ENCODE assay signal across 8 cellular contexts in genomic region chr6:33430991-33431879, GRCh38. TPM values are rescaled to one million over a fixed set of nuclear protein-coding genes. Genes with fewer than 3 reads are reported as not detected.
A peak's percentile ranks its signal among the peaks of the same experiment; 100 is the strongest.
DNase-seq lines count a peak whose midpoint lies in the region; ATAC-seq and TF ChIP-seq lines count a peak whose summit lies in the region.

No MANE protein-coding gene starts in this region.

- peak overlapping the region; percentile 87 for H3K27ac Mint-ChIP-seq in activated CD4-positive, alpha-beta memory T cell treated with anti-CD3 and anti-CD28 coated beads for 36 hours
- H3K27ac Mint-ChIP-seq in effector memory CD8-positive, alpha-beta T cell = peak overlapping the region; percentile 95 to 100
- peak overlapping the region; percentile 56 to 98 (median 96) for H3K27ac Mint-ChIP-seq in naive B cell
- H3K27ac Mint-ChIP-seq in stimulated activated naive CD8-positive, alpha-beta T cell treated with anti-CD3 and anti-CD28 coated beads, Interleukin-15, Interleukin-2, amounts not matched to agents 100 ng/mL and 50 ng/mL, for 24 hours = peak overlapping the region; percentile 69

- intact Hi-C loops in activated CD4-positive, alpha-beta memory T cell treated with anti-CD3 and anti-CD28 coated beads for 36 hours (cut with micrococcal nuclease) = loop anchor here (2.0 kb wide), 1 partner anchor 24 kb away; the partner anchor contains the start of gene ZBTB9

- no peaks in the 10 kb centered on the region for H3K27me3 Mint-ChIP-seq in activated CD4-positive, alpha-beta memory T cell treated with anti-CD3 and anti-CD28 coated beads for 36 hours
- H3K27me3 Mint-ChIP-seq in effector memory CD8-positive, alpha-beta T cell = no peaks in the 10 kb centered on the region
- no peaks in the 10 kb centered on the region for H3K27me3 Mint-ChIP-seq in naive B cell
- H3K27me3 Mint-ChIP-seq in stimulated activated naive CD8-positive, alpha-beta T cell treated with anti-CD3 and anti-CD28 coated beads, Interleukin-15, Interleukin-2, amounts not matched to agents 100 ng/mL and 50 ng/mL, for 24 hours = no peaks in the 10 kb centered on the region

- no peaks in the 10 kb centered on the region for H3K9me3 Mint-ChIP-seq in activated CD4-positive, alpha-beta memory T cell treated with anti-CD3 and anti-CD28 coated beads for 36 hours
- H3K9me3 Mint-ChIP-seq in effector memory CD8-positive, alpha-beta T cell = no peaks in the 10 kb centered on the region
- peaks cover 0 to 1% (median 0%) of the 10 kb centered on the region in 7 donors for H3K9me3 Mint-ChIP-seq in naive B cell
- H3K9me3 Mint-ChIP-seq in stimulated activated naive CD8-positive, alpha-beta T cell treated with anti-CD3 and anti-CD28 coated beads, Interleukin-15, Interleukin-2, amounts not matched to agents 100 ng/mL and 50 ng/mL, for 24 hours = no peaks in the 10 kb centered on the region

- CTCF ChIA-PET in AG04450 (lab: Charles Lee) = interaction anchor here (0.6 to 1.8 kb wide), 3 partner anchors 13 to 40 kb away, joined by 3 to 7 read pairs (median 3); partner anchors contain the start of genes CUTA and PHF1
- CTCF ChIA-PET in activated CD4-positive, alpha-beta memory T cell treated with anti-CD3 and anti-CD28 coated beads for 36 hours (lab: Charles Lee) = interaction anchor here (0.8 to 2.7 kb wide), 6 partner anchors 9 to 176 kb away, joined by 3 to 10 read pairs (median 6); partner anchors contain the start of genes BAK1, CUTA and ZBTB9

- no peaks in the 10 kb centered on the region for H3K9me3 ChIP-seq in AG04450 (ENCODE audit: control insufficient read depth, insufficient read depth, low read length)

- no peak for DNase-seq in AG04450 (ENCODE audit: low read depth, low spot score)
- DNase-seq in NCI-H345 (lab: John Stamatoyannopoulos, UW) = peak; percentile 63
- DNase-seq in activated CD4-positive, alpha-beta memory T cell treated with anti-CD3 and anti-CD28 coated beads for 36 hours = peak; percentile 88
- peak; percentile 82 to 87 (median 83) for DNase-seq in effector memory CD8-positive, alpha-beta T cell
- peak; percentile 81 for DNase-seq in naive B cell

- POLR2A ChIA-PET in AG04450 (lab: Yijun Ruan, JAX) = interaction anchor here (0.6 to 1.7 kb wide), 5 partner anchors 9 to 1055 kb away, joined by 3 to 6 read pairs (median 4); partner anchors contain the start of genes RPS18 and VPS52
- POLR2A ChIA-PET in activated CD4-positive, alpha-beta memory T cell treated with anti-CD3 and anti-CD28 coated beads for 36 hours (lab: Charles Lee) = interaction anchor here (1.0 to 2.9 kb wide), 2 partner anchors 23 to 154 kb away, joined by 3 to 13 read pairs; partner anchors contain the start of genes B3GALT4 and ZBTB9

- H3K4me1 Mint-ChIP-seq in activated CD4-positive, alpha-beta memory T cell treated with anti-CD3 and anti-CD28 coated beads for 36 hours (ENCODE audit: low read depth) = peaks cover 52% of the 10 kb centered on the region
- peaks cover 54 to 69% of the 10 kb centered on the region in 2 donors for H3K4me1 Mint-ChIP-seq in effector memory CD8-positive, alpha-beta T cell (ENCODE audit: low read depth in 2 of 2)
- peaks cover 75 to 84% (median 83%) of the 10 kb centered on the region in 3 donors for H3K4me1 Mint-ChIP-seq in naive B cell
- H3K4me1 Mint-ChIP-seq in stimulated activated naive CD8-positive, alpha-beta T cell treated with anti-CD3 and anti-CD28 coated beads, Interleukin-15, Interleukin-2, amounts not matched to agents 100 ng/mL and 50 ng/mL, for 24 hours (ENCODE audit: low read depth) = peaks cover 67% of the 10 kb centered on the region

- H3K36me3 Mint-ChIP-seq in activated CD4-positive, alpha-beta memory T cell treated with anti-CD3 and anti-CD28 coated beads for 36 hours = peaks cover 11% of the 10 kb centered on the region
- peaks cover 49% of the 10 kb centered on the region for H3K36me3 Mint-ChIP-seq in effector memory CD8-positive, alpha-beta T cell (ENCODE audit: insufficient read depth)
- H3K36me3 Mint-ChIP-seq in naive B cell = no peaks in the 10 kb centered on the region
- peaks cover 24% of the 10 kb centered on the region for H3K36me3 Mint-ChIP-seq in stimulated activated naive CD8-positive, alpha-beta T cell treated with anti-CD3 and anti-CD28 coated beads, Interleukin-15, Interleukin-2, amounts not matched to agents 100 ng/mL and 50 ng/mL, for 24 hours (ENCODE audit: low read depth)

- H3K27ac ChIP-seq in AG04450 (ENCODE audit: low read depth, low read length) = no peak overlapping the region

- TF ChIP-seq CTCF in AG04450 (IDR thresholded peaks at IDR 0.05; ENCODE audit: low read depth, low read length) = no peak

- ATAC-seq in GM18868 (IDR thresholded peaks at IDR 0.05; ENCODE audit: unreplicated experiment) = peak; percentile 57
- peak; percentile 62 for ATAC-seq in effector memory CD8-positive, alpha-beta T cell (replicated peaks)
- peak; percentile 58 to 60 for ATAC-seq in naive B cell (ENCODE audit: low read depth in 2 of 2)
- ATAC-seq in GM19328 (IDR thresholded peaks at IDR 0.05; ENCODE audit: unreplicated experiment) = no peak

- peak overlapping the region; percentile 26 for H3K4me3 Mint-ChIP-seq in activated CD4-positive, alpha-beta memory T cell treated with anti-CD3 and anti-CD28 coated beads for 36 hours
- H3K4me3 Mint-ChIP-seq in effector memory CD8-positive, alpha-beta T cell = peak overlapping the region; percentile 98 to 99
- peak overlapping the region; percentile 86 to 97 (median 90) for H3K4me3 Mint-ChIP-seq in naive B cell
- peak overlapping the region; percentile 94 for H3K4me3 Mint-ChIP-seq in stimulated activated naive CD8-positive, alpha-beta T cell treated with anti-CD3 and anti-CD28 coated beads, Interleukin-15, Interleukin-2, amounts not matched to agents 100 ng/mL and 50 ng/mL, for 24 hours

- H3K4me3 ChIP-seq in AG04450 (ENCODE audit: low read depth, low read length) = peak overlapping the region; percentile 25; the same call in 1 of the 2 replicates

- H3K27me3 ChIP-seq in AG04450 (ENCODE audit: control insufficient read depth, insufficient read depth, low read length) = no peaks in the 10 kb centered on the region

RNA-seq across cellular contexts. Expression of gene SYNGAP1, which starts 11.4 kb away (rescaled TPM):
- 5.3 and 6.5 TPM in 2 replicates for polyA plus RNA-seq in AG04450 (2011; rRNA removed)
- 7.9 and 9.1 TPM in 2 replicates for polyA minus RNA-seq in AG04450 (2011; rRNA and poly(A)+ RNA removed)
- 10 to 100 TPM; 34.3 to 35.8 TPM for total RNA-seq in activated CD4-positive, alpha-beta memory T cell treated with anti-CD3 and anti-CD28 coated beads for 36 hours
- 1 to 10 TPM in 1 of 6 donors, under 1 TPM in 4, not detected in 1; 0.25 to 1.9 (median 0.48) TPM for polyA plus RNA-seq in naive B cell (ENCODE audit: low read depth in 6 of 6)

RNA-seq across cellular contexts. Expression of gene CUTA, which starts 13.3 kb away (rescaled TPM):
- polyA plus RNA-seq in AG04450 (2011; rRNA removed) (298 and 340 TPM in 2 replicates), naive B cell (ENCODE audit: low read depth in 6 of 6) (100 to 1,000 TPM; 237 to 281 (median 263) TPM)
- polyA minus RNA-seq in AG04450 (2011; rRNA and poly(A)+ RNA removed) = 153 and 179 TPM in 2 replicates
- total RNA-seq in activated CD4-positive, alpha-beta memory T cell treated with anti-CD3 and anti-CD28 coated beads for 36 hours = 100 to 1,000 TPM; 190 to 198 TPM

RNA-seq across cellular contexts. Expression of gene PHF1, which starts 20.4 kb away (rescaled TPM):
- 26.6 and 29.7 TPM in 2 replicates for polyA plus RNA-seq in AG04450 (2011; rRNA removed)
- polyA minus RNA-seq in AG04450 (2011; rRNA and poly(A)+ RNA removed) = 23.6 and 32.0 TPM in 2 replicates
- 10 to 100 TPM; 32.4 to 42.3 TPM for total RNA-seq in activated CD4-positive, alpha-beta memory T cell treated with anti-CD3 and anti-CD28 coated beads for 36 hours
- 10 to 100 TPM; 48.9 to 82.3 (median 55.5) TPM for polyA plus RNA-seq in naive B cell (ENCODE audit: low read depth in 6 of 6)

RNA-seq across cellular contexts. Expression of gene ZBTB9, which starts 23.1 kb away (rescaled TPM):
- polyA plus RNA-seq in AG04450 (2011; rRNA removed) (5.8 and 6.0 TPM in 2 replicates), naive B cell (ENCODE audit: low read depth in 6 of 6) (1 to 10 TPM; 4.8 to 9.7 (median 7.0) TPM)
- polyA minus RNA-seq in AG04450 (2011; rRNA and poly(A)+ RNA removed) = 7.7 and 8.0 TPM in 2 replicates
- total RNA-seq in activated CD4-positive, alpha-beta memory T cell treated with anti-CD3 and anti-CD28 coated beads for 36 hours = 10 to 100 TPM in 1 of 2 experiments, 1 to 10 TPM in 1; 9.7 to 10.1 TPM

RNA-seq across cellular contexts. Expression of gene KIFC1, which starts 39.6 kb away (rescaled TPM):
- polyA plus RNA-seq in AG04450 (2011; rRNA removed) (10.2 TPM in 2 replicates), naive B cell (ENCODE audit: low read depth in 6 of 6) (under 1 TPM in 3 of 6 donors, not detected in 3; 0.36 to 0.45 (median 0.36) TPM)
- 13.0 and 14.6 TPM in 2 replicates for polyA minus RNA-seq in AG04450 (2011; rRNA and poly(A)+ RNA removed)
- 100 to 1,000 TPM in 1 of 2 experiments, 10 to 100 TPM in 1; 94.6 to 103 TPM for total RNA-seq in activated CD4-positive, alpha-beta memory T cell treated with anti-CD3 and anti-CD28 coated beads for 36 hours

Comparison
In these comparisons a context has a peak if more than half of its experiments do, and no peak if none do; other contexts are left out.
1. H3K4me3 Mint-ChIP-seq: peak in every context shown above with its lines; median percentile 98 in effector memory CD8-positive, alpha-beta T cell; 94 in stimulated activated naive CD8-positive, alpha-beta T cell treated with anti-CD3 and anti-CD28 coated beads, Interleukin-15, Interleukin-2, amounts not matched to agents 100 ng/mL and 50 ng/mL, for 24 hours; 90 in naive B cell; 26 in activated CD4-positive, alpha-beta memory T cell treated with anti-CD3 and anti-CD28 coated beads for 36 hours.